In the genomic region with DNA sequence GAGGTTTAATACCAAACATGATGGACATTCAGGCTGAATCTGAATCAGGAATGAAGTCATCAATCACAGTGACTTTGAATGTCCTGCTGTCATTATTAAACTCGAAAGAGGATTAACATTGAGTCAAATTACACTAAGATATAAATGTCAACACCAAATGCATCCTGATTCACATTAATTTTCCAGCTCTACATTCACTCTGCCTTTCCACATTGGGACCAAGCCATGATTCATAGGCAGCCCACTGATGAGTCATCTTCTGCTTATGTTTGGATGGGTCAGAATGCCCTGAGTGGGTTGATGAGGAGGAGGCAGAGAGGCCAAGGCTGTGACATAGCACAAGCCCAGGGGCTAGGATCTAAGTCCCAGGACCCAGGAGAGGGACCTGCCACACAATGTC, we compare ENCODE assay signal across 12 cellular contexts.
DNase-seq lines count a peak whose midpoint lies in the region; ATAC-seq and TF ChIP-seq lines count a peak whose summit lies in the region.
"Had no signal": no experiment of that assay in that cellular context is flagged by ENCODE, and none has a peak within 500 bp of the region (broad histone marks: within the 10 kb centered on the region; RNA-seq: fewer than 3 reads in every experiment).

No MANE protein-coding gene starts in this region.

- H3K4me1 ChIP-seq in RWPE2 (ENCODE audit: insufficient read depth, poor library complexity, severe bottlenecking) = peaks cover 17% of the 10 kb centered on the region

- H3K27ac Mint-ChIP-seq in activated T-cell treated with anti-CD3 and anti-CD28 coated beads, Interleukin-2, amount 50 U/mL, for 24 hours = peak overlapping the region; percentile 73
- peak overlapping the region; percentile 89 for H3K27ac Mint-ChIP-seq in stimulated activated effector memory CD8-positive, alpha-beta T cell treated with anti-CD3 and anti-CD28 coated beads, Interleukin-12 subunit alpha, Interleukin-12 subunit beta, amount 100 ng/mL, for 72 hours

- no peaks in the 10 kb centered on the region for H3K9me3 ChIP-seq in RWPE2 (ENCODE audit: severe bottlenecking)

- H3K27me3 Mint-ChIP-seq in activated T-cell treated with anti-CD3 and anti-CD28 coated beads, Interleukin-2, amount 50 U/mL, for 24 hours = peaks cover 68% of the 10 kb centered on the region

- no peaks in the 10 kb centered on the region for H3K36me3 Mint-ChIP-seq in activated T-cell treated with anti-CD3 and anti-CD28 coated beads, Interleukin-2, amount 50 U/mL, for 24 hours (ENCODE audit: low read depth)
- peaks cover 10% of the 10 kb centered on the region for H3K36me3 Mint-ChIP-seq in stimulated activated effector memory CD8-positive, alpha-beta T cell treated with anti-CD3 and anti-CD28 coated beads, Interleukin-12 subunit alpha, Interleukin-12 subunit beta, amount 100 ng/mL, for 72 hours

- H3K4me3 Mint-ChIP-seq in activated T-cell treated with anti-CD3 and anti-CD28 coated beads, Interleukin-2, amount 50 U/mL, for 24 hours = no peak overlapping the region
- peak overlapping the region; percentile 32 for H3K4me3 Mint-ChIP-seq in stimulated activated effector memory CD8-positive, alpha-beta T cell treated with anti-CD3 and anti-CD28 coated beads, Interleukin-12 subunit alpha, Interleukin-12 subunit beta, amount 100 ng/mL, for 72 hours
- H3K4me3 Mint-ChIP-seq: central memory CD8-positive, alpha-beta T cell had no signal

- no peaks in the 10 kb centered on the region for H3K27me3 ChIP-seq in RWPE2 (ENCODE audit: insufficient read depth, poor library complexity, severe bottlenecking)

- no peak for DNase-seq in activated T-cell treated with anti-CD3 and anti-CD28 coated beads, Interleukin-2, amount 50 U/mL, for 24 hours
- DNase-seq in activated T-cell treated with anti-CD3 and anti-CD28 coated beads for 4 hours = no peak
- DNase-seq in RWPE2 (ENCODE audit: low spot score) = no peak
- DNase-seq in epithelial cell of proximal tubule (ENCODE audit: low read depth) = peak; percentile 63
- DNase-seq in stimulated activated effector memory CD8-positive, alpha-beta T cell treated with anti-CD3 and anti-CD28 coated beads, Interleukin-12 subunit alpha, Interleukin-12 subunit beta, amount 100 ng/mL, for 72 hours (ENCODE audit: low spot score in 2 of 2) = no peak
- no peak for DNase-seq in mucosa of gallbladder (ENCODE audit: low spot score)
- DNase-seq: AML-193, NCI-H1436 treated with DMSO at 0.1 percent for 48 hours, RPMI8226 had no signal

- H3K9me3 Mint-ChIP-seq in activated T-cell treated with anti-CD3 and anti-CD28 coated beads, Interleukin-2, amount 50 U/mL, for 24 hours = peaks cover 14% of the 10 kb centered on the region
- peaks cover 3% of the 10 kb centered on the region for H3K9me3 Mint-ChIP-seq in stimulated activated effector memory CD8-positive, alpha-beta T cell treated with anti-CD3 and anti-CD28 coated beads, Interleukin-12 subunit alpha, Interleukin-12 subunit beta, amount 100 ng/mL, for 72 hours
- H3K9me3 Mint-ChIP-seq: central memory CD8-positive, alpha-beta T cell had no signal

- peak; percentile 69 for ATAC-seq in RWPE2 (ENCODE audit: low read depth)
- ATAC-seq in stimulated activated effector memory CD8-positive, alpha-beta T cell treated with anti-CD3 and anti-CD28 coated beads, Interleukin-12 subunit alpha, Interleukin-12 subunit beta, amount 100 ng/mL, for 72 hours = no peak
- no peak for ATAC-seq in GM19452 (IDR thresholded peaks at IDR 0.05; ENCODE audit: unreplicated experiment)
- ATAC-seq in GM18505 (IDR thresholded peaks at IDR 0.05; ENCODE audit: unreplicated experiment) = no peak

- H3K27ac ChIP-seq in RWPE2 (ENCODE audit: poor library complexity, severe bottlenecking) = peak overlapping the region; percentile 72

- H3K4me3 ChIP-seq in RWPE2 (ENCODE audit: severe bottlenecking) (no peak overlapping the region), epithelial cell of proximal tubule (ENCODE audit: low read depth, low read length) (no peak overlapping the region)

- peaks cover 43% of the 10 kb centered on the region for H3K4me1 Mint-ChIP-seq in activated T-cell treated with anti-CD3 and anti-CD28 coated beads, Interleukin-2, amount 50 U/mL, for 24 hours (ENCODE audit: low read depth)
- H3K4me1 Mint-ChIP-seq in stimulated activated effector memory CD8-positive, alpha-beta T cell treated with anti-CD3 and anti-CD28 coated beads, Interleukin-12 subunit alpha, Interleukin-12 subunit beta, amount 100 ng/mL, for 72 hours = peaks cover 36% of the 10 kb centered on the region

- no peak for TF ChIP-seq POLR2A in GM18505 (IDR thresholded peaks at IDR 0.05; ENCODE audit: borderline replicate concordance, extremely low read depth, insufficient read depth, insufficient read length)

- TF ChIP-seq CTCF in RWPE2 (IDR thresholded peaks at IDR 0.05; ENCODE audit: poor library complexity, severe bottlenecking) = no peak
- TF ChIP-seq CTCF in epithelial cell of proximal tubule (conservative IDR thresholded peaks at IDR 0.05; ENCODE audit: low read depth, low read length) = no peak

- H3K36me3 ChIP-seq in RWPE2 (ENCODE audit: low read depth) = no peaks in the 10 kb centered on the region
